In genomic region chr11:46348566-46348981, GRCh38 we compare ENCODE assay signal across 7 cellular contexts. TPM values are rescaled to one million over a fixed set of nuclear protein-coding genes. Genes with fewer than 3 reads are reported as not detected.
DNase-seq lines count a peak whose midpoint lies in the region; ATAC-seq and TF ChIP-seq lines count a peak whose summit lies in the region.

No MANE protein-coding gene starts in this region.

- H3K4ac ChIP-seq in IMR-90 (ENCODE audit: low read depth, low read length) = peak overlapping the region; percentile 78; the same call in 1 of the 2 replicates

- H4K5ac ChIP-seq in IMR-90 (ENCODE audit: low read depth, low read length) = no peak overlapping the region

- peaks cover 21 to 62% of the 10 kb centered on the region in 2 experiments for H3K79me1 ChIP-seq in IMR-90 (ENCODE audit: low read depth in 1 of 2, low read length in 2 of 2)

- POLR2A ChIA-PET in IMR-90 (lab: Charles Lee; ENCODE audit: unreplicated experiment) = no interaction called here

- H3K4me1 ChIP-seq in IMR-90 (ENCODE audit: control insufficient read depth, insufficient read depth, low read length) = peaks cover 15% of the 10 kb centered on the region
- peaks cover 30% of the 10 kb centered on the region for H3K4me1 ChIP-seq in iPS-15b (ENCODE audit: control insufficient read depth, insufficient read depth, low read length)

- no TSS peak for BruUV-seq in IMR-90 (replicated peaks; lab: Mats Ljungman, UMichigan)

- dilution Hi-C loops in IMR-90 (cut with HindIII; ENCODE audit: low sequenced_read_pairs, unreplicated experiment) = no loop called here

- H3K27me3 Mint-ChIP-seq in activated T-helper 17 cell treated with anti-CD3 and anti-CD28 coated beads, Interleukin-2, amount 50 U/mL, for 72 hours = no peaks in the 10 kb centered on the region
- no peaks in the 10 kb centered on the region for H3K27me3 Mint-ChIP-seq in stimulated activated naive CD8-positive, alpha-beta T cell treated with anti-CD3 and anti-CD28 coated beads, Interleukin-15, Interleukin-2, amounts not matched to agents 100 ng/mL and 50 ng/mL, for 24 hours

- H3K9ac ChIP-seq in IMR-90 (ENCODE audit: low read depth, low read length) = peak overlapping the region; percentile 81; the same call in 1 of the 2 replicates
- H3K9ac ChIP-seq in iPS-15b (ENCODE audit: low read depth, low read length) = no peak overlapping the region

- H2AK5ac ChIP-seq in IMR-90 (ENCODE audit: low read depth, low read length) = peak overlapping the region; percentile 83

- peak overlapping the region; percentile 92 for H3K4me3 Mint-ChIP-seq in activated T-helper 17 cell treated with anti-CD3 and anti-CD28 coated beads, Interleukin-2, amount 50 U/mL, for 72 hours
- peak overlapping the region; percentile 93 for H3K4me3 Mint-ChIP-seq in stimulated activated naive CD8-positive, alpha-beta T cell treated with anti-CD3 and anti-CD28 coated beads, Interleukin-15, Interleukin-2, amounts not matched to agents 100 ng/mL and 50 ng/mL, for 24 hours

- peaks cover 29% of the 10 kb centered on the region for H4K20me1 ChIP-seq in IMR-90 (ENCODE audit: insufficient read depth, low read length)

- H4K91ac ChIP-seq in IMR-90 (ENCODE audit: insufficient read depth, low read depth, low read length) = no peak overlapping the region

- no peaks in the 10 kb centered on the region for H3K9me3 Mint-ChIP-seq in activated T-helper 17 cell treated with anti-CD3 and anti-CD28 coated beads, Interleukin-2, amount 50 U/mL, for 72 hours
- no peaks in the 10 kb centered on the region for H3K9me3 Mint-ChIP-seq in stimulated activated naive CD8-positive, alpha-beta T cell treated with anti-CD3 and anti-CD28 coated beads, Interleukin-15, Interleukin-2, amounts not matched to agents 100 ng/mL and 50 ng/mL, for 24 hours

- H2AFZ ChIP-seq in IMR-90 (replicated peaks; ENCODE audit: low read length, poor library complexity) = peak overlapping the region; percentile 59

- in situ Hi-C loops in IMR-90 (cut with MboI; ENCODE audit: low sequenced_read_pairs) = no loop called here

- peak overlapping the region; percentile 99 for H3K4me2 ChIP-seq in IMR-90 (ENCODE audit: low read depth, low read length)

- H3K23ac ChIP-seq in IMR-90 (ENCODE audit: low read depth, low read length) = peak overlapping the region; percentile 96

- intact Hi-C loops in IMR-90 (cut with micrococcal nuclease) = loop anchor here (1.0 kb wide), 1 partner anchor 32 kb away; no protein-coding TSS in a partner anchor

- peaks cover 56% of the 10 kb centered on the region for H3K4me1 Mint-ChIP-seq in activated T-helper 17 cell treated with anti-CD3 and anti-CD28 coated beads, Interleukin-2, amount 50 U/mL, for 72 hours
- peaks cover 79% of the 10 kb centered on the region for H3K4me1 Mint-ChIP-seq in stimulated activated naive CD8-positive, alpha-beta T cell treated with anti-CD3 and anti-CD28 coated beads, Interleukin-15, Interleukin-2, amounts not matched to agents 100 ng/mL and 50 ng/mL, for 24 hours (ENCODE audit: low read depth)

- H2AK9ac ChIP-seq in IMR-90 (replicated peaks; ENCODE audit: low read depth, low read length, poor library complexity) = peak overlapping the region; percentile 98

- H3K4me3 ChIP-seq in IMR-90 (ENCODE audit: insufficient read depth, low read depth, low read length) (peak overlapping the region; percentile 98), iPS-15b (ENCODE audit: low read depth, low read length) (peak overlapping the region; percentile 86)

- TF ChIP-seq CTCF in IMR-90 (conservative IDR thresholded peaks at IDR 0.05; ENCODE audit: low read depth, low read length) = no peak

- H3K27ac Mint-ChIP-seq in activated T-helper 17 cell treated with anti-CD3 and anti-CD28 coated beads, Interleukin-2, amount 50 U/mL, for 72 hours = peak overlapping the region; percentile 82
- H3K27ac Mint-ChIP-seq in stimulated activated naive CD8-positive, alpha-beta T cell treated with anti-CD3 and anti-CD28 coated beads, Interleukin-15, Interleukin-2, amounts not matched to agents 100 ng/mL and 50 ng/mL, for 24 hours = peak overlapping the region; percentile 95

- no peak overlapping the region for H3K27ac ChIP-seq in IMR-90 (ENCODE audit: insufficient read depth, low read length)

- peaks cover 6% of the 10 kb centered on the region for H3K36me3 Mint-ChIP-seq in activated T-helper 17 cell treated with anti-CD3 and anti-CD28 coated beads, Interleukin-2, amount 50 U/mL, for 72 hours (ENCODE audit: low read depth)
- H3K36me3 Mint-ChIP-seq in stimulated activated naive CD8-positive, alpha-beta T cell treated with anti-CD3 and anti-CD28 coated beads, Interleukin-15, Interleukin-2, amounts not matched to agents 100 ng/mL and 50 ng/mL, for 24 hours (ENCODE audit: low read depth) = peaks cover 7% of the 10 kb centered on the region

- CTCF ChIA-PET in IMR-90 (lab: Yijun Ruan, JAX) = no interaction called here

- H2BK5ac ChIP-seq in IMR-90 (ENCODE audit: low read depth, low read length, poor library complexity, severe bottlenecking) = no peak overlapping the region

- H2BK20ac ChIP-seq in IMR-90 (ENCODE audit: low read depth, low read length) = no peak overlapping the region

- no peak overlapping the region for H3K18ac ChIP-seq in IMR-90 (ENCODE audit: low read depth, low read length)

- peaks cover 7% of the 10 kb centered on the region for H3K9me1 ChIP-seq in IMR-90 (ENCODE audit: insufficient read depth, low read length)

- TF ChIP-seq RAD21 in IMR-90 (IDR thresholded peaks at IDR 0.05; ENCODE audit: low read length) = no peak

- ATAC-seq in IMR-90 (ENCODE audit: low read depth) (no peak), GM19351 (IDR thresholded peaks at IDR 0.05; ENCODE audit: unreplicated experiment) (no peak), GM21360 (IDR thresholded peaks at IDR 0.05; ENCODE audit: unreplicated experiment) (no peak)
- ATAC-seq in activated T-helper 17 cell treated with anti-CD3 and anti-CD28 coated beads, Interleukin-2, amount 50 U/mL, for 72 hours (replicated peaks) = peak; percentile 9

- no peak for TF ChIP-seq POLR2A in IMR-90 (IDR thresholded peaks at IDR 0.05; ENCODE audit: low read depth, low read length)

- H3K9me3 ChIP-seq in IMR-90 (ENCODE audit: control insufficient read depth, insufficient read depth, low read length) (no peaks in the 10 kb centered on the region), iPS-15b (ENCODE audit: control insufficient read depth, insufficient read depth, low read length) (no peaks in the 10 kb centered on the region)

- no peak overlapping the region for H3K56ac ChIP-seq in IMR-90 (ENCODE audit: extremely low read depth, insufficient read depth, low read length)

- no peak overlapping the region for H2BK15ac ChIP-seq in IMR-90 (ENCODE audit: low read depth, low read length)

- DNase-seq in IMR-90 = no peak
- DNase-seq in kidney tubule cell (ENCODE audit: low spot score) = no peak

- peak overlapping the region; percentile 91; the same call in 1 of the 2 replicates for H3K14ac ChIP-seq in IMR-90 (replicated peaks; ENCODE audit: low read depth, low read length)

- no peak overlapping the region for H2BK120ac ChIP-seq in IMR-90 (ENCODE audit: low read depth, low read length)

- H3K27me3 ChIP-seq in IMR-90 (ENCODE audit: control insufficient read depth, insufficient read depth, low read length) (peaks cover 1% of the 10 kb centered on the region; the same call in 1 of the 2 replicates), iPS-15b (ENCODE audit: control insufficient read depth, insufficient read depth, low read length) (peaks cover 8% of the 10 kb centered on the region)

- H4K8ac ChIP-seq in IMR-90 (ENCODE audit: low read depth in 2 of 2, low read length in 2 of 2) = no peak overlapping the region

- WGBS in IMR-90 (ENCODE audit: extremely low coverage in 2 of 2, insufficient read length in 1 of 2), 2 experiments = 70% methylated on average over 5 of the region's 9 CpGs; no CpG with 5 or more reads in 1 of the 2 experiments

- no peaks in the 10 kb centered on the region for H3K36me3 ChIP-seq in IMR-90 (ENCODE audit: control insufficient read depth, insufficient read depth, low read length)
- peaks cover 6% of the 10 kb centered on the region for H3K36me3 ChIP-seq in iPS-15b (ENCODE audit: control insufficient read depth, insufficient read depth, low read length)

TF ChIP-seq in IMR-90, 13 proteins besides CTCF, POLR2A, EP300 and RAD21:
- no peak for TF ChIP-seq SMC3 (IDR thresholded peaks at IDR 0.05; ENCODE audit: low read depth, low read length)
- TF ChIP-seq RCOR1 (IDR thresholded peaks at IDR 0.05; ENCODE audit: insufficient replicate concordance, low read length) = no peak

RNA-seq across cellular contexts. Expression of gene DGKZ, which starts 1.3 kb away (rescaled TPM):
- 43.0 and 46.8 TPM in 2 replicates for total RNA-seq in IMR-90 (2012; rRNA removed)
- 62.0 and 68.0 TPM in 2 replicates for polyA plus RNA-seq in IMR-90 (2012; rRNA removed)
- 52.8 and 75.7 TPM in 2 replicates for polyA plus RNA-seq in IMR-90 (2012; cell fraction: cytosol; rRNA removed)
- polyA plus RNA-seq in IMR-90 (2012; cell fraction: nucleus; rRNA removed; ENCODE audit: low replicate concordance) = 126 and 364 TPM in 2 replicates
- total RNA-seq in activated T-helper 17 cell treated with anti-CD3 and anti-CD28 coated beads, Interleukin-2, amount 50 U/mL, for 72 hours = 100 to 1,000 TPM in 1 of 2 donors, 10 to 100 TPM in 1; 78.9 to 100 TPM

RNA-seq across cellular contexts. Expression of gene MDK, which starts 32.9 kb away (rescaled TPM):
- total RNA-seq in IMR-90 (2012; rRNA removed) = 23.1 and 25.8 TPM in 2 replicates
- 377 and 389 TPM in 2 replicates for polyA plus RNA-seq in IMR-90 (2012; rRNA removed)
- 720 and 780 TPM in 2 replicates for polyA plus RNA-seq in IMR-90 (2012; cell fraction: cytosol; rRNA removed)
- polyA plus RNA-seq in IMR-90 (2012; cell fraction: nucleus; rRNA removed; ENCODE audit: low replicate concordance) = 135 and 153 TPM in 2 replicates
- 10 to 100 TPM in 1 of 2 donors, 1 to 10 TPM in 1; 8.5 to 12.9 TPM for total RNA-seq in activated T-helper 17 cell treated with anti-CD3 and anti-CD28 coated beads, Interleukin-2, amount 50 U/mL, for 72 hours

RNA-seq across cellular contexts. Expression of gene CHRM4, which starts 43.0 kb away (rescaled TPM):
- 0.18 and 0.28 TPM in 2 replicates for total RNA-seq in IMR-90 (2012; rRNA removed)
- polyA plus RNA-seq in IMR-90 (2012; rRNA removed) = 0.09 and 0.19 TPM in 2 replicates
- 0.16 and 0.19 TPM in 2 replicates for polyA plus RNA-seq in IMR-90 (2012; cell fraction: cytosol; rRNA removed)
- polyA plus RNA-seq in IMR-90 (2012; cell fraction: nucleus; rRNA removed; ENCODE audit: low replicate concordance) = 0.49 and 1.0 TPM in 2 replicates
- total RNA-seq in activated T-helper 17 cell treated with anti-CD3 and anti-CD28 coated beads, Interleukin-2, amount 50 U/mL, for 72 hours = 1 to 10 TPM in 1 of 2 donors, under 1 TPM in 1; 0.90 to 6.1 TPM
